Comparison of ENCODE assay signal across 8 cellular contexts in genomic region chrX:52995974-52996304, GRCh38. TPM values are rescaled to one million over a fixed set of nuclear protein-coding genes. Genes with fewer than 3 reads are reported as not detected.
DNase-seq lines count a peak whose midpoint lies in the region; ATAC-seq, FAIRE-seq and TF ChIP-seq lines count a peak whose summit lies in the region.

No MANE protein-coding gene starts in this region.

- TF ChIP-seq EP300 in GM12878 (IDR thresholded peaks at IDR 0.05; ENCODE audit: borderline replicate concordance in 1 of 2, control insufficient read depth in 1 of 2, low read depth in 2 of 2, low read length in 2 of 2): no peak

- 53% methylated on average over 5 of the region's 5 CpGs for WGBS in GM12878 (ENCODE audit: insufficient coverage, insufficient replicate concordance, low lambda C conversion rate, missing lambda C conversion rate)

- peak overlapping the region; percentile 97 for H2AFZ ChIP-seq in GM12878 (ENCODE audit: control insufficient read depth, low read depth, low read length)

- H3K27ac ChIP-seq in A673 (ENCODE audit: low read depth, low read length, poor library complexity, severe bottlenecking) (peak overlapping the region; percentile 95), GM12878 (ENCODE audit: control insufficient read depth, insufficient read depth) (peak overlapping the region; percentile 94)

- TF ChIP-seq CTCF in A673 (conservative IDR thresholded peaks at IDR 0.05; ENCODE audit: low read depth, low read length) (no peak; the same call in 1 of the 2 replicates), GM12878 (IDR thresholded peaks at IDR 0.05 in 2 of 3, conservative IDR thresholded peaks at IDR 0.05 in 1 of 3; ENCODE audit: control insufficient read depth in 2 of 3, extremely low read depth in 1 of 3, insufficient read depth in 1 of 3, low read depth in 3 of 3, low read length in 3 of 3) (no peak)

- CTCF ChIA-PET in A673 (lab: Charles Lee) (interaction anchor here (0.7 kb wide), 1 partner anchor 13 kb away, joined by 3 read pairs; no protein-coding TSS in a partner anchor), HEK293T (lab: Yijun Ruan, JAX) (no interaction called here), GM12878 (lab: Yijun Ruan, JAX) (interaction anchor here (0.8 to 2.2 kb wide), 5 partner anchors 10 to 420 kb away, joined by 3 to 9 read pairs (median 4); no protein-coding TSS in a partner anchor)

- H3K4me3 ChIP-seq in A673 (ENCODE audit: low read depth, low read length, poor library complexity, severe bottlenecking): peak overlapping the region; percentile 77
- peak overlapping the region; percentile 16; the same call in 1 of the 2 replicates for H3K4me3 ChIP-seq in GM12878
- H3K4me3 ChIP-seq in mononuclear cell (ENCODE audit: low read length): peak overlapping the region; percentile 64

- H3K4me1 ChIP-seq in A673 (ENCODE audit: insufficient read depth, low read length, poor library complexity, severe bottlenecking) (no peaks in the 10 kb centered on the region), GM12878 (ENCODE audit: control insufficient read depth, insufficient read depth, low read length) (no peaks in the 10 kb centered on the region), mononuclear cell (ENCODE audit: insufficient read depth, low read length) (peaks cover 20% of the 10 kb centered on the region)

- intact Hi-C loops in A673 (cut with micrococcal nuclease; ENCODE audit: unreplicated experiment): loop anchor here (1.0 kb wide), 1 partner anchor 97 kb away; no protein-coding TSS in a partner anchor
- intact Hi-C loops in GM12878 (cut with micrococcal nuclease; ENCODE audit: unreplicated experiment): no loop called here
- intact Hi-C loops in posterior cingulate gyrus (cut with DNase I): no loop called here

- no peaks in the 10 kb centered on the region for H3K9me3 ChIP-seq in A673 (ENCODE audit: low read depth, low read length, poor library complexity, severe bottlenecking)
- no peaks in the 10 kb centered on the region for H3K9me3 ChIP-seq in GM12878 (replicated peaks; ENCODE audit: control insufficient read depth, insufficient read depth, low read length)
- H3K9me3 ChIP-seq in mononuclear cell (ENCODE audit: low read depth, low read length): no peaks in the 10 kb centered on the region

- H3K36me3 ChIP-seq in A673 (ENCODE audit: insufficient read depth, low read length, poor library complexity, severe bottlenecking) (no peaks in the 10 kb centered on the region), GM12878 (ENCODE audit: control insufficient read depth in 2 of 2, insufficient read depth in 2 of 2, low read length in 1 of 2) (no peaks in the 10 kb centered on the region)

- RAD21 ChIA-PET in GM12878 (lab: Charles Lee; ENCODE audit: unreplicated experiment): interaction anchor here (0.6 to 1.8 kb wide), 3 partner anchors 18 to 1102 kb away, joined by 4 to 8 read pairs (median 5); no protein-coding TSS in a partner anchor

- DNase-seq in A673 (ENCODE audit: low spot score) (no peak), HEK293T (ENCODE audit: extremely low spot score) (no peak), GM12878 (ENCODE audit: low read depth, low spot score) (no peak), posterior cingulate gyrus (no peak), hippocampal formation (lab: John Stamatoyannopoulos, UW) (no peak), DMS114 treated with DMSO at 0.1 percent for 48 hours (lab: John Stamatoyannopoulos, UW; ENCODE audit: unreplicated experiment) (no peak)

- BruUV-seq in A673 (replicated peaks; lab: Mats Ljungman, UMichigan): no TSS peak
- no TSS peak for BruUV-seq in GM12878 (replicated peaks; lab: Mats Ljungman, UMichigan)

- ATAC-seq in GM12878: peak; percentile 7
- no peak for ATAC-seq in HG03280 (IDR thresholded peaks at IDR 0.05; ENCODE audit: unreplicated experiment)

- in situ Hi-C loops in GM12878 (cut with MboI): loop anchor here (25.0 kb wide), 2 partner anchors 409 to 659 kb away; no protein-coding TSS in a partner anchor

- H3K9ac ChIP-seq in GM12878 (ENCODE audit: control insufficient read depth, insufficient read depth, low read length): peak overlapping the region; percentile 83

- POLR2A ChIA-PET in A673 (lab: Charles Lee; ENCODE audit: low non-redundant PET): interaction anchor here (0.5 to 0.6 kb wide), 2 partner anchors 12 to 146 kb away, joined by 3 to 4 read pairs; no protein-coding TSS in a partner anchor
- POLR2A ChIA-PET in HEK293T (lab: Yijun Ruan, JAX): interaction anchor here (1.0 to 3.0 kb wide), 4 partner anchors 8 to 86 kb away, joined by 4 to 18 read pairs (median 8); partner anchors contain the start of gene TSPYL2
- POLR2A ChIA-PET in GM12878 (lab: Charles Lee): interaction anchor here (1.1 to 1.6 kb wide), 2 partner anchors 8 to 72 kb away, joined by 3 read pairs; no protein-coding TSS in a partner anchor

- H3K79me2 ChIP-seq in GM12878 (ENCODE audit: control insufficient read depth, insufficient read depth, low read length): peaks cover 8% of the 10 kb centered on the region

- no peaks in the 10 kb centered on the region for H3K27me3 ChIP-seq in A673 (replicated peaks; ENCODE audit: insufficient read depth, low read depth, low read length, poor library complexity)
- no peaks in the 10 kb centered on the region for H3K27me3 ChIP-seq in GM12878 (replicated peaks in 1 of 2; ENCODE audit: control insufficient read depth in 2 of 2, insufficient read depth in 2 of 2, low read length in 1 of 2)
- H3K27me3 ChIP-seq in mononuclear cell (ENCODE audit: insufficient read depth, low read length): no peaks in the 10 kb centered on the region

- no peak for FAIRE-seq in GM12878 (lab: Jason Lieb, UNC)

- H4K20me1 ChIP-seq in GM12878 (ENCODE audit: control insufficient read depth, insufficient read depth): no peaks in the 10 kb centered on the region

- SMC1A ChIA-PET in GM12878 (lab: Charles Lee; ENCODE audit: uncharacterized antibody, unreplicated experiment): interaction anchor here (1.4 kb wide), 1 partner anchor 9 kb away, joined by 6 read pairs; no protein-coding TSS in a partner anchor

- no peak for TF ChIP-seq RAD21 in GM12878 (IDR thresholded peaks at IDR 0.05; ENCODE audit: insufficient read depth, low read depth, low read length)

- TF ChIP-seq POLR2A in GM12878 (IDR thresholded peaks at IDR 0.05; ENCODE audit: low read depth, low read length): no peak

- peak overlapping the region; percentile 49; the same call in 1 of the 2 replicates for H3K4me2 ChIP-seq in GM12878 (ENCODE audit: control insufficient read depth, insufficient read depth)

TF ChIP-seq in HEK293T, 16 proteins besides CTCF, POLR2A, EP300 and RAD21:
- peak; percentile 34; the same call in 1 of the 2 replicates for TF ChIP-seq L3MBTL2 (conservative IDR thresholded peaks at IDR 0.05)
- no peak for TF ChIP-seq TARDBP (IDR thresholded peaks at IDR 0.05)

TF ChIP-seq in GM12878, 131 proteins besides CTCF, POLR2A, EP300 and RAD21 (continues in another document):
- no peak for TF ChIP-seq MEF2A (IDR thresholded peaks at IDR 0.05; ENCODE audit: insufficient read depth, low read depth, low read length)

RNA-seq across cellular contexts. Expression of gene FAM156A, which starts 37.6 kb away (rescaled TPM):
- total RNA-seq in A673 (2021): 47.2 and 48.2 TPM in 2 replicates
- 65.4 and 74.7 TPM in 2 replicates for total RNA-seq in GM12878 (2013; cell fraction: nucleolus; rRNA removed)
- total RNA-seq in GM12878 (2014; rRNA removed): 12.9 and 14.5 TPM in 2 replicates
- 10.2 and 11.9 TPM in 2 replicates for total RNA-seq in GM12878 (2014; rRNA removed; fragmentation: Illumina TruSeq; extraction: Trizol)
- total RNA-seq in GM12878 (2021): 13.9 and 16.0 TPM in 2 replicates
- polyA plus RNA-seq in GM12878 (2011; ENCODE audit: low read depth): 11.4 TPM
- polyA plus RNA-seq in GM12878 (2011; rRNA removed): 19.3 and 24.2 TPM in 2 replicates
- 18.9 and 24.9 TPM in 2 replicates for polyA plus RNA-seq in GM12878 (2011; cell fraction: cytosol; rRNA removed)
- polyA plus RNA-seq in GM12878 (2011; cell fraction: nucleus; rRNA removed): 82.3 and 111 TPM in 2 replicates
- polyA plus RNA-seq in GM12878 (2012): 20.5 and 25.0 TPM in 2 replicates
- 14.6 and 16.7 TPM in 2 replicates for polyA plus RNA-seq in GM12878 (2014; fragmentation: Illumina TruSeq; extraction: Trizol)
- 1 to 10 TPM; 2.9 to 5.1 TPM for polyA plus RNA-seq in GM12878 (2014; fragmentation: Nextera tagmentation; extraction: Ambion mirVana)
- polyA plus RNA-seq in GM12878 (2014; rRNA removed): 21.6 and 25.2 TPM in 2 replicates
- 10 to 100 TPM; 19.1 to 25.0 TPM for polyA plus RNA-seq in GM12878 (2016; fragmentation: Nextera tagmentation; extraction: Ambion mirVana)
- 4.6 and 6.7 TPM in 2 replicates for polyA minus RNA-seq in GM12878 (2011; rRNA and poly(A)+ RNA removed)
- 1.0 and 5.2 TPM in 2 replicates for polyA minus RNA-seq in GM12878 (2011; cell fraction: cytosol; rRNA and poly(A)+ RNA removed)
- 7.7 and 13.7 TPM in 2 replicates for polyA minus RNA-seq in GM12878 (2011; cell fraction: nucleus; rRNA and poly(A)+ RNA removed)
- 7.8 TPM for total RNA-seq in mononuclear cell

RNA-seq across cellular contexts. Expression of gene GPR173, which starts 52.6 kb away (rescaled TPM):
- total RNA-seq in A673 (2021) (5.3 and 5.9 TPM in 2 replicates), GM12878 (2014; rRNA removed) (0.06 and 0.27 TPM in 2 replicates), GM12878 (2014; rRNA removed; fragmentation: Illumina TruSeq; extraction: Trizol) (0.04 and 0.05 TPM in 2 replicates), GM12878 (2021) (0.10 and 0.11 TPM in 2 replicates), mononuclear cell (under 0.01 TPM)
- 0.13 TPM in 1 of 2 replicates, not detected in the other for total RNA-seq in GM12878 (2013; cell fraction: nucleolus; rRNA removed)
- polyA plus RNA-seq in GM12878 (2011; ENCODE audit: low read depth): 0.08 TPM
- polyA plus RNA-seq in GM12878 (2011; rRNA removed) (0.10 and 0.14 TPM in 2 replicates), GM12878 (2014; fragmentation: Illumina TruSeq; extraction: Trizol) (0.13 TPM in 2 replicates), GM12878 (2014; fragmentation: Nextera tagmentation; extraction: Ambion mirVana) (not detected), GM12878 (2014; rRNA removed) (0.05 and 0.24 TPM in 2 replicates), GM12878 (2016; fragmentation: Nextera tagmentation; extraction: Ambion mirVana) (not detected)
- 0.13 and 0.25 TPM in 2 replicates for polyA plus RNA-seq in GM12878 (2011; cell fraction: cytosol; rRNA removed)
- polyA plus RNA-seq in GM12878 (2011; cell fraction: nucleus; rRNA removed): 0.45 and 0.66 TPM in 2 replicates
- polyA plus RNA-seq in GM12878 (2012): 0.11 and 0.15 TPM in 2 replicates
- polyA minus RNA-seq in GM12878 (2011; rRNA and poly(A)+ RNA removed): 0.07 and 0.21 TPM in 2 replicates
- polyA minus RNA-seq in GM12878 (2011; cell fraction: cytosol; rRNA and poly(A)+ RNA removed): not detected in 2 replicates
- under 0.01 and 0.29 TPM in 2 replicates for polyA minus RNA-seq in GM12878 (2011; cell fraction: nucleus; rRNA and poly(A)+ RNA removed)

Comparison
In these comparisons a context has a peak if more than half of its experiments do, and no peak if none do; other contexts are left out.
1. H3K4me3 ChIP-seq: peak in every context shown above with its lines; median percentile 77 in A673; 64 in mononuclear cell; 16 in GM12878.